In the genomic region with DNA sequence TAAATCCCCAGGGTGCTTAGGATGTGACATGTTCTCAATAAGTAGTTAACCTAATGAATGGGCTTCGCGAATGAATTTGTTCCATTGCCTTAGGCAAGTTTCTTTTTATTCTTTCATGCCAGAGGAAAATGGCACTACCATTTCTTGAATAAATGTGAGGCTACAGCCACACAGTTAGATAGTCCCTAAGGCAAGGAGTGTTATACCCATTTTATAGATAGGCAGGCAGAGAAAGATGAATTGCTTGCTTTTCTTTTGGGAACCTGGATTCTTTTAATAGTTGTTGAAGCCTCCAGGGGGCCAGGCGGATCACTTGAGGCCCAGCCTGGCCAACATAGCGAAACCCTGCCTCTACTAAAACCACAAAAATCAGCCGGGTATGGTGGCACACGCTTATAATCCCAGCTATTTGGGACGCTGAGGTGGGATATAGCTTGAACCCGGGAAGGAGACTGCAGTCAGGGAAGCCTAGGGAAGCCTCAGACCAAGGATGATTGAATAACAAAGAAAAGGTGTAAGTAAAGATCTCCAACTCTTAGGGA, we compare ENCODE assay signal across 8 cellular contexts. TPM values are rescaled to one million over a fixed set of nuclear protein-coding genes. Genes with fewer than 3 reads are reported as not detected.
DNase-seq lines count a peak whose midpoint lies in the region; ATAC-seq and TF ChIP-seq lines count a peak whose summit lies in the region.

No MANE protein-coding gene starts in this region.

- H3K27me3 Mint-ChIP-seq in activated naive CD4-positive, alpha-beta T cell treated with anti-CD3 and anti-CD28 coated beads, Interleukin-2, amount 50 U/mL, for 24 hours: no peaks in the 10 kb centered on the region

- 44 to 48% methylated on average over 8 of the region's 8 CpGs for WGBS in upper lobe of left lung, 2 donors

- H3K9me3 Mint-ChIP-seq in activated naive CD4-positive, alpha-beta T cell treated with anti-CD3 and anti-CD28 coated beads, Interleukin-2, amount 50 U/mL, for 24 hours: no peaks in the 10 kb centered on the region

- H3K9me3 ChIP-seq in lower lobe of right lung: no peaks in the 10 kb centered on the region
- H3K9me3 ChIP-seq in upper lobe of left lung: no peaks in the 10 kb centered on the region

- peak overlapping the region; percentile 100 for H3K27ac Mint-ChIP-seq in activated naive CD4-positive, alpha-beta T cell treated with anti-CD3 and anti-CD28 coated beads, Interleukin-2, amount 50 U/mL, for 24 hours

- H3K36me3 ChIP-seq in lower lobe of right lung (peaks cover 53% of the 10 kb centered on the region), upper lobe of left lung (peaks cover 14 to 49% (median 44%) of the 10 kb centered on the region in 4 donors)

- peak overlapping the region; percentile 91 for H3K4me3 ChIP-seq in astrocyte of the spinal cord (ENCODE audit: low read depth, low read length)
- peak overlapping the region; percentile 90 for H3K4me3 ChIP-seq in lower lobe of right lung
- H3K4me3 ChIP-seq in upper lobe of left lung: peak overlapping the region; percentile 56 to 85 (median 74)

- H3K4me1 ChIP-seq in lower lobe of right lung: peaks cover 23% of the 10 kb centered on the region
- peaks cover 15 to 41% (median 20%) of the 10 kb centered on the region in 4 donors for H3K4me1 ChIP-seq in upper lobe of left lung

- in situ Hi-C loops in astrocyte of the spinal cord (cut with HindIII; ENCODE audit: low sequenced_read_pairs) (no loop called here), GM13977 (cut with MboI; ENCODE audit: low pct_unique_long_range_greater_than_20kb, low sequenced_read_pairs, unreplicated experiment) (no loop called here)

- H3K27ac ChIP-seq in lower lobe of right lung: no peak overlapping the region
- no peak overlapping the region for H3K27ac ChIP-seq in upper lobe of left lung

- H3K4me1 Mint-ChIP-seq in activated naive CD4-positive, alpha-beta T cell treated with anti-CD3 and anti-CD28 coated beads, Interleukin-2, amount 50 U/mL, for 24 hours: peaks cover 32% of the 10 kb centered on the region

- no peak for TF ChIP-seq EP300 in upper lobe of left lung (IDR thresholded peaks at IDR 0.05)

- DNase-seq in activated naive CD4-positive, alpha-beta T cell (lab: John Stamatoyannopoulos, UW): no peak
- DNase-seq in astrocyte of the spinal cord (ENCODE audit: low read depth, low spot score) (no peak), lower lobe of right lung (no peak), upper lobe of left lung (no peak), H4 (ENCODE audit: low spot score) (no peak), GM13977 (ENCODE audit: low spot score) (no peak), occipital lobe (lab: John Stamatoyannopoulos, UW) (no peak)

- ATAC-seq in lower lobe of right lung (no peak), upper lobe of left lung (ENCODE audit: low FRiP score in 2 of 2) (no peak)

- peaks cover 27% of the 10 kb centered on the region for H3K36me3 Mint-ChIP-seq in activated naive CD4-positive, alpha-beta T cell treated with anti-CD3 and anti-CD28 coated beads, Interleukin-2, amount 50 U/mL, for 24 hours

- no peaks in the 10 kb centered on the region for H3K27me3 ChIP-seq in lower lobe of right lung (ENCODE audit: low read depth)
- H3K27me3 ChIP-seq in upper lobe of left lung: no peaks in the 10 kb centered on the region

- TF ChIP-seq CTCF in astrocyte of the spinal cord (IDR thresholded peaks at IDR 0.05; ENCODE audit: low read depth, low read length): no peak
- TF ChIP-seq CTCF in lower lobe of right lung (IDR thresholded peaks at IDR 0.05): no peak
- TF ChIP-seq CTCF in upper lobe of left lung (IDR thresholded peaks at IDR 0.05): no peak
- no peak for TF ChIP-seq CTCF in GM13977 (IDR thresholded peaks at IDR 0.05; ENCODE audit: extremely low read depth, insufficient read depth, missing control alignments)

- intact Hi-C loops in lower lobe of right lung (cut with DNase I): no loop called here

- H3K4me3 Mint-ChIP-seq in activated naive CD4-positive, alpha-beta T cell treated with anti-CD3 and anti-CD28 coated beads, Interleukin-2, amount 50 U/mL, for 24 hours: peak overlapping the region; percentile 100

- TF ChIP-seq POLR2A in upper lobe of left lung (IDR thresholded peaks at IDR 0.05): no peak

RNA-seq across cellular contexts. Expression of gene NOP16, which starts 0.9 kb away (rescaled TPM):
- total RNA-seq in lower lobe of right lung (11.8 TPM), upper lobe of left lung (10 to 100 TPM in 4 of 6 donors, 1 to 10 TPM in 2; 3.1 to 25.4 (median 12.1) TPM), occipital lobe (5.0 TPM)
- 30.9 and 47.2 TPM in 2 replicates for total RNA-seq in H4 (2014; rRNA removed; shearing (Covaris generic))

RNA-seq across cellular contexts. Expression of gene HIGD2A, which starts 1.1 kb away (rescaled TPM):
- 102 TPM for total RNA-seq in lower lobe of right lung
- total RNA-seq in upper lobe of left lung: 100 to 1,000 TPM in 3 of 6 donors, 10 to 100 TPM in 3; 46.5 to 108 (median 93.6) TPM
- 182 and 212 TPM in 2 replicates for total RNA-seq in H4 (2014; rRNA removed; shearing (Covaris generic))
- 26.4 TPM for total RNA-seq in occipital lobe

RNA-seq across cellular contexts. Expression of gene ARL10, which starts 22.2 kb away (rescaled TPM):
- total RNA-seq in lower lobe of right lung (5.4 TPM), upper lobe of left lung (1 to 10 TPM; 2.7 to 7.8 (median 4.1) TPM), occipital lobe (50.5 TPM)
- total RNA-seq in H4 (2014; rRNA removed; shearing (Covaris generic)): 0.02 TPM in 1 of 2 replicates, not detected in the other

RNA-seq across cellular contexts. Expression of gene KIAA1191, which starts 25.9 kb away (rescaled TPM):
- 88.9 TPM for total RNA-seq in lower lobe of right lung
- 100 to 1,000 TPM in 2 of 6 donors, 10 to 100 TPM in 4; 53.4 to 109 (median 90.0) TPM for total RNA-seq in upper lobe of left lung
- total RNA-seq in H4 (2014; rRNA removed; shearing (Covaris generic)): 83.8 and 97.8 TPM in 2 replicates
- 97.3 TPM for total RNA-seq in occipital lobe

RNA-seq across cellular contexts. Expression of gene CLTB, which starts 28.9 kb away (rescaled TPM):
- total RNA-seq in lower lobe of right lung: 75.8 TPM
- 100 to 1,000 TPM in 4 of 6 donors, 10 to 100 TPM in 2; 54.5 to 187 (median 109) TPM for total RNA-seq in upper lobe of left lung
- total RNA-seq in H4 (2014; rRNA removed; shearing (Covaris generic)): 80.4 and 81.9 TPM in 2 replicates
- total RNA-seq in occipital lobe: 42.0 TPM
